25 cellular contexts compared by ENCODE assay signal in genomic region chr20:1207293-1207884, GRCh38. TPM values are rescaled to one million over a fixed set of nuclear protein-coding genes. Genes with fewer than 3 reads are reported as not detected.
"Had no signal": no experiment of that assay in that cellular context is flagged by ENCODE, and none has a peak within 500 bp of the region (broad histone marks: within the 10 kb centered on the region; RNA-seq: fewer than 3 reads in every experiment).

No MANE protein-coding gene starts in this region.

- H3K9me3 ChIP-seq: breast epithelium, SJCRH30 had no signal

- H3K4me1 ChIP-seq: breast epithelium, SJCRH30 had no signal

- H3K27ac ChIP-seq: breast epithelium, SJCRH30 had no signal

- DNase-seq: activated CD4-positive, alpha-beta T cell treated with anti-CD3 and anti-CD28 coated beads for 48 hours; activated CD4-positive, alpha-beta T cell treated with anti-CD3 and anti-CD28 coated beads, Interleukin-2, amount 50 U/mL, for 4 hours; activated CD4-positive, CD25-positive, alpha-beta regulatory T cell treated with anti-CD3 and anti-CD28 coated beads, Interleukin-2, amount 50 U/mL, for 72 hours; activated CD8-positive, alpha-beta memory T cell treated with anti-CD3 and anti-CD28 coated beads, Interleukin-2, amount 10 ng/mL, durations not matched to agents 7 days and 5 days; activated effector memory CD4-positive, alpha-beta T cell treated with Interleukin-2 at 50 U/mL for 16 hours; activated naive CD4-positive, alpha-beta T cell; activated T-cell treated with anti-CD3 and anti-CD28 coated beads, Interleukin-2, amount 50 U/mL, for 24 hours; aorta; caudate nucleus; MM.1S; NCI-H1105; NCI-H1436; NCI-H1694 treated with DMSO at 0.1 percent for 48 hours; NCI-H2029 treated with DMSO at 0.1 percent for 48 hours; NCI-H345; NCI-H510A treated with DMSO at 0.1 percent for 48 hours; NCI-H69; NK-92 treated with Interleukin-12 subunit alpha and Interleukin-12 subunit beta, amount 100 ng/mL, for 24 hours; OCI-M1; RPMI8226; SJCRH30 had no signal

- ATAC-seq: activated CD8-positive, alpha-beta memory T cell treated with anti-CD3 and anti-CD28 coated beads, Interleukin-2, amount 10 ng/mL, durations not matched to agents 7 days and 5 days; Panc1; Right ventricle myocardium inferior had no signal

- H3K4me3 ChIP-seq: breast epithelium, SJCRH30 had no signal

- H3K36me3 ChIP-seq: breast epithelium, SJCRH30 had no signal

RNA-seq across cellular contexts. Expression of gene C20orf202, which starts 4.1 kb away (rescaled TPM):
- total RNA-seq: activated CD8-positive, alpha-beta memory T cell treated with anti-CD3 and anti-CD28 coated beads, Interleukin-2, amount 10 ng/mL, durations not matched to agents 7 days and 5 days; activated T-helper 1 cell treated with anti-CD3 and anti-CD28 coated beads, Interleukin-12 subunit alpha, Interleukin-12 subunit beta, Interleukin-2, Interleukin-4 antibody, amounts not matched to agents 30 ng/mL and 10 ng/mL and 1 ng/mL, durations not matched to agents 14 hours and 24 hours and 36 hours; SJCRH30 had no signal

RNA-seq across cellular contexts. Expression of gene RAD21L1, which starts 18.5 kb away (rescaled TPM):
- total RNA-seq: activated T-helper 1 cell treated with anti-CD3 and anti-CD28 coated beads, Interleukin-12 subunit alpha, Interleukin-12 subunit beta, Interleukin-2, Interleukin-4 antibody, amounts not matched to agents 30 ng/mL and 10 ng/mL and 1 ng/mL, durations not matched to agents 14 hours and 24 hours and 36 hours; aorta; breast epithelium; Right ventricle myocardium inferior; SJCRH30 had no signal
- polyA plus RNA-seq: aorta had no signal

RNA-seq across cellular contexts. Expression of gene TMEM74B, which starts 22.6 kb away (rescaled TPM):
- total RNA-seq: SJCRH30 had no signal
